In genomic region chr22:48080304-48081165, GRCh38 we compare ENCODE assay signal across 22 cellular contexts.
DNase-seq lines count a peak whose midpoint lies in the region; ATAC-seq lines count a peak whose summit lies in the region.
"Had no signal": no experiment of that assay in that cellular context is flagged by ENCODE, and none has a peak within 500 bp of the region (broad histone marks: within the 10 kb centered on the region; RNA-seq: fewer than 3 reads in every experiment).

No MANE protein-coding gene starts in this region.

- H3K18ac ChIP-seq in neuronal stem cell (ENCODE audit: low read length), result no peak overlapping the region

- H2AFZ ChIP-seq in neuronal stem cell (ENCODE audit: low read length), result no peak overlapping the region

- H2BK5ac ChIP-seq in neuronal stem cell (ENCODE audit: low read length), result no peak overlapping the region

- 100% methylated on average over 3 of the region's 21 CpGs; no CpG with 5 or more reads in 1 of the 2 donors for WGBS in neuronal stem cell (ENCODE audit: extremely low coverage in 2 of 2, insufficient read length in 2 of 2, insufficient replicate concordance in 1 of 2), 2 donors

- peaks cover 30% of the 10 kb centered on the region for H3K4me1 Mint-ChIP-seq in stimulated activated naive CD8-positive, alpha-beta T cell treated with anti-CD3 and anti-CD28 coated beads, Interleukin-15, amount 100 ng/mL, for 72 hours

- H3K27me3 Mint-ChIP-seq in stimulated activated naive CD8-positive, alpha-beta T cell treated with anti-CD3 and anti-CD28 coated beads, Interleukin-15, amount 100 ng/mL, for 72 hours, result peaks cover 85% of the 10 kb centered on the region

- peak overlapping the region in 1 of 2 donors; percentile 60 for H3K27ac Mint-ChIP-seq in stimulated activated naive CD8-positive, alpha-beta T cell treated with anti-CD3 and anti-CD28 coated beads, Interleukin-15, amount 100 ng/mL, for 72 hours
- H3K27ac Mint-ChIP-seq: CD4-positive, alpha-beta memory T cell had no signal

- H3K4me3 ChIP-seq in neuronal stem cell (ENCODE audit: low read length in 2 of 2), result no peak overlapping the region
- H3K4me3 ChIP-seq: BLaER1, HAP-1, MG63, SK-N-MC had no signal

- H3K4ac ChIP-seq in neuronal stem cell (ENCODE audit: low read length), result no peak overlapping the region

- peak; percentile 49 for ATAC-seq in stimulated activated naive CD8-positive, alpha-beta T cell treated with anti-CD3 and anti-CD28 coated beads, Interleukin-15, amount 100 ng/mL, for 72 hours
- no peak for ATAC-seq in stimulated activated naive CD8-positive, alpha-beta T cell treated with anti-CD3 and anti-CD28 coated beads, Interleukin-15, Interleukin-2, amounts not matched to agents 100 U/mL and 50 U/mL, for 24 hours
- no peak for ATAC-seq in GM18498 (IDR thresholded peaks at IDR 0.05; ENCODE audit: unreplicated experiment)

- peaks cover 4 to 5% of the 10 kb centered on the region in 2 donors for H3K9me3 Mint-ChIP-seq in stimulated activated naive CD8-positive, alpha-beta T cell treated with anti-CD3 and anti-CD28 coated beads, Interleukin-15, amount 100 ng/mL, for 72 hours
- H3K9me3 Mint-ChIP-seq: IgD-negative memory B cell had no signal

- no peaks in the 10 kb centered on the region for H3K36me3 ChIP-seq in neuronal stem cell (replicated peaks in 1 of 2; ENCODE audit: control insufficient read depth in 2 of 2, insufficient read depth in 2 of 2, low read length in 2 of 2)
- H3K36me3 ChIP-seq: BLaER1, HAP-1, MG63 had no signal

- no peak for DNase-seq in stimulated activated naive CD8-positive, alpha-beta T cell treated with anti-CD3 and anti-CD28 coated beads, Interleukin-15, amount 100 ng/mL, for 72 hours
- no peak for DNase-seq in stimulated activated naive CD8-positive, alpha-beta T cell treated with anti-CD3 and anti-CD28 coated beads, Interleukin-15, Interleukin-2, amounts not matched to agents 100 U/mL and 50 U/mL, for 24 hours
- DNase-seq in RPMI8226 (peak; percentile 34), neuronal stem cell (ENCODE audit: low spot score) (no peak), NCI-H146 treated with DMSO at 0.1 percent for 48 hours (lab: John Stamatoyannopoulos, UW; ENCODE audit: unreplicated experiment) (no peak), foreskin melanocyte (no peak)
- DNase-seq: CD4-positive, alpha-beta memory T cell; DMS79; Kasumi-1; MG63; NCI-H1092; NCI-H146; NCI-H2081 treated with DMSO at 0.1 percent for 48 hours; NCI-H446 treated with DMSO at 0.1 percent for 48 hours; NCI-H69; SHP77 had no signal

- peak overlapping the region; percentile 13 for H2BK15ac ChIP-seq in neuronal stem cell (ENCODE audit: low read length)

- no peak overlapping the region for H4K8ac ChIP-seq in neuronal stem cell (ENCODE audit: low read depth, low read length)

- peaks cover 0 to 8% of the 10 kb centered on the region in 2 donors for H3K4me1 ChIP-seq in neuronal stem cell (ENCODE audit: control insufficient read depth in 2 of 2, insufficient read depth in 1 of 2, low read depth in 1 of 2, low read length in 2 of 2)
- H3K4me1 ChIP-seq: HAP-1 had no signal

- H2AK5ac ChIP-seq in neuronal stem cell (ENCODE audit: low read depth, low read length), result no peak overlapping the region

- H3K9ac ChIP-seq in neuronal stem cell (ENCODE audit: low read depth, low read length, poor library complexity), result no peak overlapping the region
- H3K9ac ChIP-seq: BLaER1 had no signal

- H3K14ac ChIP-seq in neuronal stem cell (ENCODE audit: low read length), result no peak overlapping the region

- no peak overlapping the region for H2BK12ac ChIP-seq in neuronal stem cell (ENCODE audit: low read length)

- no peaks in the 10 kb centered on the region for H3K27me3 ChIP-seq in neuronal stem cell (ENCODE audit: control insufficient read depth in 3 of 3, insufficient read depth in 3 of 3, low read depth in 1 of 3, low read length in 3 of 3)
- H3K27me3 ChIP-seq: MG63 had no signal

- H3K4me3 Mint-ChIP-seq in stimulated activated naive CD8-positive, alpha-beta T cell treated with anti-CD3 and anti-CD28 coated beads, Interleukin-15, amount 100 ng/mL, for 72 hours, result no peak overlapping the region
- H3K4me3 Mint-ChIP-seq: CD4-positive, alpha-beta memory T cell had no signal

- H3K23ac ChIP-seq in neuronal stem cell (ENCODE audit: low read depth, low read length, poor library complexity), result no peak overlapping the region

- no peak overlapping the region for H3K27ac ChIP-seq in neuronal stem cell (replicated peaks; ENCODE audit: low read length)
- H3K27ac ChIP-seq: BLaER1, HL-60, SK-N-MC had no signal

- no peak overlapping the region for H4K91ac ChIP-seq in neuronal stem cell (ENCODE audit: low read depth, low read length, poor library complexity)

- no peak overlapping the region for H2BK120ac ChIP-seq in neuronal stem cell (ENCODE audit: low read depth, low read length)

- H3K9me3 ChIP-seq in neuronal stem cell (replicated peaks in 1 of 2; ENCODE audit: control insufficient read depth in 2 of 2, insufficient read depth in 1 of 2, low read depth in 1 of 2, low read length in 2 of 2), result no peaks in the 10 kb centered on the region
- H3K9me3 ChIP-seq: BLaER1, HAP-1, MG63 had no signal

- H3K4me2 ChIP-seq in neuronal stem cell (ENCODE audit: insufficient read depth, low read length, poor library complexity, severe bottlenecking), result no peak overlapping the region
- H3K4me2 ChIP-seq: BLaER1 had no signal

- no peaks in the 10 kb centered on the region for H3K79me1 ChIP-seq in neuronal stem cell (ENCODE audit: low read depth, low read length)
